In genomic region chr12:116066381-116067230, GRCh38 we compare ENCODE assay signal across 8 cellular contexts.
A peak's percentile ranks its signal among the peaks of the same experiment; 100 is the strongest.
DNase-seq lines count a peak whose midpoint lies in the region; ATAC-seq and TF ChIP-seq lines count a peak whose summit lies in the region.

No MANE protein-coding gene starts in this region.

- no peak overlapping the region for H3K4me2 ChIP-seq in Karpas-422 (ENCODE audit: low read depth, low read length, poor library complexity, severe bottlenecking)
- no peak overlapping the region for H3K4me2 ChIP-seq in mammary epithelial cell (ENCODE audit: insufficient read depth, low read depth, low read length)
- no peak overlapping the region for H3K4me2 ChIP-seq in mesenchymal stem cell (ENCODE audit: low read length, poor library complexity, severe bottlenecking)

- no peaks in the 10 kb centered on the region for H3K4me1 ChIP-seq in Karpas-422 (ENCODE audit: low read length)
- no peaks in the 10 kb centered on the region for H3K4me1 ChIP-seq in mammary epithelial cell (ENCODE audit: insufficient read depth, low read length)
- H3K4me1 ChIP-seq in mesenchymal stem cell (ENCODE audit: control insufficient read depth, insufficient read depth, low read depth, low read length), result no peaks in the 10 kb centered on the region

- peaks cover 24% of the 10 kb centered on the region for H4K20me1 ChIP-seq in Karpas-422 (ENCODE audit: insufficient read depth, low read depth, low read length)
- H4K20me1 ChIP-seq in mammary epithelial cell (ENCODE audit: insufficient read depth, low read length), result peaks cover 2% of the 10 kb centered on the region

- H3K79me2 ChIP-seq in Karpas-422 (ENCODE audit: low read length) (no peaks in the 10 kb centered on the region), mammary epithelial cell (ENCODE audit: insufficient read depth, low read length) (peaks cover 85% of the 10 kb centered on the region)

- no peaks in the 10 kb centered on the region for H3K36me3 ChIP-seq in Karpas-422 (ENCODE audit: insufficient read depth, low read length)
- no peaks in the 10 kb centered on the region for H3K36me3 ChIP-seq in mammary epithelial cell (ENCODE audit: insufficient read depth, low read length)
- H3K36me3 ChIP-seq in mesenchymal stem cell (ENCODE audit: control insufficient read depth in 1 of 2, insufficient read depth in 2 of 2, low read depth in 1 of 2, low read length in 2 of 2), result no peaks in the 10 kb centered on the region

- H2AK5ac ChIP-seq in mesenchymal stem cell (ENCODE audit: low read length, severe bottlenecking), result no peak overlapping the region

- dilution Hi-C loops in mammary epithelial cell (cut with HindIII; ENCODE audit: low sequenced_read_pairs), result no loop called here

- peak; percentile 77 to 83 for TF ChIP-seq CTCF in mammary epithelial cell (conservative IDR thresholded peaks at IDR 0.05 in 1 of 2, IDR thresholded peaks at IDR 0.05 in 1 of 2; ENCODE audit: extremely low read depth in 1 of 2, insufficient read depth in 1 of 2, low read depth in 1 of 2, low read length in 2 of 2)

- H2BK15ac ChIP-seq in mesenchymal stem cell (ENCODE audit: low read depth, poor library complexity, severe bottlenecking), result no peak overlapping the region

- no peak overlapping the region for H3K23ac ChIP-seq in mesenchymal stem cell (ENCODE audit: low read length in 2 of 2)

- intact Hi-C loops in mammary epithelial cell (cut with micrococcal nuclease), result loop anchor here (1.0 to 5.0 kb wide), 3 partner anchors 170 to 642 kb away; no protein-coding TSS in a partner anchor

- in situ Hi-C loops in mammary epithelial cell (cut with MboI; ENCODE audit: low sequenced_read_pairs in 2 of 2), result no loop called here

- H4K8ac ChIP-seq in mesenchymal stem cell (ENCODE audit: low read length), result no peak overlapping the region

- no peak overlapping the region for H2BK12ac ChIP-seq in mesenchymal stem cell (ENCODE audit: low read length in 2 of 2)

- DNase-seq in EL, result peak; percentile 49
- DNase-seq in Karpas-422, result peak; percentile 81
- DNase-seq in UCSD-AML1 (lab: John Stamatoyannopoulos, UW; ENCODE audit: unreplicated experiment), result peak; percentile 17
- DNase-seq in mammary epithelial cell, result no peak
- peak; percentile 57 for DNase-seq in mesenchymal stem cell
- DNase-seq in stimulated activated naive CD8-positive, alpha-beta T cell treated with anti-CD3 and anti-CD28 coated beads, Interleukin-15, Interleukin-2, amounts not matched to agents 100 U/mL and 50 U/mL, for 24 hours, result peak; percentile 59
- DNase-seq in pons (ENCODE audit: low spot score), result no peak

- CTCF ChIA-PET in mammary epithelial cell (lab: Charles Lee; ENCODE audit: low non-redundant PET), result no interaction called here

- ATAC-seq in stimulated activated naive CD8-positive, alpha-beta T cell treated with anti-CD3 and anti-CD28 coated beads, Interleukin-15, Interleukin-2, amounts not matched to agents 100 U/mL and 50 U/mL, for 24 hours, result no peak
- no peak for ATAC-seq in GM21381 (IDR thresholded peaks at IDR 0.05; ENCODE audit: unreplicated experiment)

- H3K14ac ChIP-seq in mesenchymal stem cell (ENCODE audit: low read length in 2 of 2), result no peak overlapping the region

- H3K4ac ChIP-seq in mesenchymal stem cell (ENCODE audit: low read depth in 1 of 2, low read length in 2 of 2), result no peak overlapping the region

- no peak overlapping the region for H3K4me3 ChIP-seq in Karpas-422 (ENCODE audit: low read length)
- H3K4me3 ChIP-seq in mammary epithelial cell (replicated peaks in 1 of 3; ENCODE audit: insufficient read depth in 1 of 3, low read depth in 2 of 3, low read length in 3 of 3), result no peak overlapping the region
- H3K4me3 ChIP-seq in mesenchymal stem cell (ENCODE audit: insufficient read depth in 1 of 2, low read depth in 1 of 2, low read length in 2 of 2), result no peak overlapping the region

- H3K9ac ChIP-seq in Karpas-422 (ENCODE audit: low read length), result no peak overlapping the region
- H3K9ac ChIP-seq in mammary epithelial cell (ENCODE audit: insufficient read depth, low read length), result no peak overlapping the region
- H3K9ac ChIP-seq in mesenchymal stem cell (ENCODE audit: low read length), result no peak overlapping the region

- no peak overlapping the region for H4K91ac ChIP-seq in mesenchymal stem cell (ENCODE audit: low read length)

- BruUV-seq in mammary epithelial cell (replicated peaks; lab: Mats Ljungman, UMichigan), result no TSS peak

- H3K18ac ChIP-seq in mesenchymal stem cell (ENCODE audit: low read depth in 1 of 2, low read length in 2 of 2), result no peak overlapping the region

- H3K27me3 ChIP-seq in Karpas-422 (ENCODE audit: low read length), result no peaks in the 10 kb centered on the region
- H3K27me3 ChIP-seq in mammary epithelial cell (ENCODE audit: insufficient read depth, low read length), result no peaks in the 10 kb centered on the region
- H3K27me3 ChIP-seq in mesenchymal stem cell (ENCODE audit: control insufficient read depth in 1 of 2, insufficient read depth in 1 of 2, low read length in 2 of 2), result no peaks in the 10 kb centered on the region

- H2BK120ac ChIP-seq in mesenchymal stem cell (ENCODE audit: low read depth, low read length), result no peak overlapping the region

- no peaks in the 10 kb centered on the region for H3K9me2 ChIP-seq in Karpas-422 (replicated peaks; ENCODE audit: insufficient read depth, low read length)

- H2BK5ac ChIP-seq in mesenchymal stem cell (ENCODE audit: low read depth, low read length, poor library complexity, severe bottlenecking), result no peak overlapping the region

- no peak overlapping the region for H3K27ac ChIP-seq in Karpas-422 (ENCODE audit: low read length)
- H3K27ac ChIP-seq in mammary epithelial cell (ENCODE audit: insufficient read depth, low read depth, low read length), result no peak overlapping the region
- no peak overlapping the region for H3K27ac ChIP-seq in mesenchymal stem cell (ENCODE audit: low read length, poor library complexity, severe bottlenecking)

- H2AFZ ChIP-seq in Karpas-422 (ENCODE audit: low read length) (no peak overlapping the region), mammary epithelial cell (ENCODE audit: low read depth, low read length) (no peak overlapping the region), mesenchymal stem cell (ENCODE audit: low read depth, low read length) (no peak overlapping the region)

- peaks cover 27% of the 10 kb centered on the region for H3K79me1 ChIP-seq in mesenchymal stem cell (replicated peaks; ENCODE audit: low read length, poor library complexity, severe bottlenecking)

- no peaks in the 10 kb centered on the region for H3K9me3 ChIP-seq in Karpas-422 (ENCODE audit: low read length)
- no peaks in the 10 kb centered on the region for H3K9me3 ChIP-seq in mammary epithelial cell (replicated peaks; ENCODE audit: insufficient read depth, low read length)
- H3K9me3 ChIP-seq in mesenchymal stem cell (ENCODE audit: control insufficient read depth, low read length), result no peaks in the 10 kb centered on the region

- 73% methylated on average over 7 of the region's 7 CpGs for WGBS in mammary epithelial cell (ENCODE audit: low coverage, missing lambda C conversion rate)
- WGBS in mesenchymal stem cell, result 13% methylated on average over 4 of the region's 7 CpGs

Comparison
In these comparisons a context has a peak if more than half of its experiments do, and no peak if none do; other contexts are left out.
1. DNase-seq: peak in EL (single experiment), Karpas-422 (single experiment), UCSD-AML1 (single experiment), mesenchymal stem cell (single experiment) and stimulated activated naive CD8-positive, alpha-beta T cell treated with anti-CD3 and anti-CD28 coated beads, Interleukin-15, Interleukin-2, amounts not matched to agents 100 U/mL and 50 U/mL, for 24 hours (single experiment); none in mammary epithelial cell (single experiment) and pons (single experiment).